Comparison of ENCODE assay signal across 18 cellular contexts in the genomic region with DNA sequence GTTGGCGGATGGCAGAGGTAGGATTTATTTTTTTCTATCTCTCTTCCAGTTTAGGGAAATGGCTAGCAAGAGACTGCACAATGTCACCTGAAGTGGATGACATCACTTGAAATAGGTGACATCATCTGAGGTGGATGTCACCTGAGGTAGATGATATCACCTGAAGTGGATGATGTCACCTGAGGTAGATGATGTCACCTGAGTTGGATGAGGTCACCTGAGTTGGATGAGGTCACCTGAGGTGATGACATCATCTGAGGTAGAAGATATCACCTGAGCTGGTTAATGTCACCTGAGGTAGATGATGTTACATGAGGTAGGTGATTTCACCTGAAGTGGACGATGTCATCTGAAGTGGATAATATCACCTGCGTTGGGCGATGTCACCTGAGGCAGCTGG.
"Had no signal": no experiment of that assay in that cellular context is flagged by ENCODE, and none has a peak within 500 bp of the region (broad histone marks: within the 10 kb centered on the region; RNA-seq: fewer than 3 reads in every experiment).

No MANE protein-coding gene starts in this region.

- H3K27me3 Mint-ChIP-seq: activated CD8-positive, alpha-beta T cell treated with anti-CD3 and anti-CD28 coated beads for 36 hours; activated naive CD4-positive, alpha-beta T cell treated with anti-CD3 and anti-CD28 coated beads, Interleukin-2, amount 50 U/mL, for 24 hours had no signal

- ATAC-seq: activated CD8-positive, alpha-beta T cell treated with anti-CD3 and anti-CD28 coated beads for 36 hours; activated T-cell treated with anti-CD3 and anti-CD28 coated beads, Interleukin-2, amount 50 U/mL, for 4 hours; esophagus mucosa; naive thymus-derived CD8-positive, alpha-beta T cell; upper lobe of right lung had no signal

- H3K27ac Mint-ChIP-seq: activated CD8-positive, alpha-beta T cell treated with anti-CD3 and anti-CD28 coated beads for 36 hours; activated naive CD4-positive, alpha-beta T cell treated with anti-CD3 and anti-CD28 coated beads, Interleukin-2, amount 50 U/mL, for 24 hours; memory B cell; naive thymus-derived CD8-positive, alpha-beta T cell had no signal

- H3K9ac ChIP-seq: parathyroid adenoma had no signal

- H3K9me3 ChIP-seq: left ventricle myocardium inferior, neutrophil, stomach, testis had no signal

- H3K4me3 ChIP-seq: dorsolateral prefrontal cortex, left ventricle myocardium inferior, stomach, testis, upper lobe of right lung had no signal

- H3K27me3 ChIP-seq: dorsolateral prefrontal cortex, neutrophil, stomach, testis, upper lobe of right lung had no signal

- DNase-seq: activated CD8-positive, alpha-beta T cell treated with anti-CD3 and anti-CD28 coated beads for 36 hours; activated effector memory CD4-positive, alpha-beta T cell treated with Interleukin-2 at 50 U/mL for 16 hours; activated T-cell treated with anti-CD3 and anti-CD28 coated beads, Interleukin-2, amount 50 U/mL, for 4 hours; dorsolateral prefrontal cortex; islet precursor cell; left ventricle myocardium inferior; naive thymus-derived CD8-positive, alpha-beta T cell; stimulated activated CD4-positive, alpha-beta T cell treated with anti-CD3 and anti-CD28 coated beads, Interleukin-12 subunit alpha, Interleukin-12 subunit beta, amount 100 ng/mL, for 4 hours; stimulated activated CD4-positive, alpha-beta T cell treated with anti-CD3 and anti-CD28 coated beads, Interleukin-2, amount 100 ng/mL, for 24 hours; stomach; testis; upper lobe of right lung; WERI-Rb-1 had no signal

- H3K36me3 Mint-ChIP-seq: activated naive CD4-positive, alpha-beta T cell treated with anti-CD3 and anti-CD28 coated beads, Interleukin-2, amount 50 U/mL, for 24 hours; memory B cell; naive thymus-derived CD8-positive, alpha-beta T cell had no signal

- H3K4me1 ChIP-seq: left ventricle myocardium inferior, parathyroid adenoma, stomach, testis, upper lobe of right lung had no signal

- H2AFZ ChIP-seq: parathyroid adenoma had no signal

- H3K27ac ChIP-seq: dorsolateral prefrontal cortex, left ventricle myocardium inferior, neutrophil, parathyroid adenoma, stomach, testis, upper lobe of right lung, WERI-Rb-1 had no signal

- H3K4me3 Mint-ChIP-seq: activated CD8-positive, alpha-beta T cell treated with anti-CD3 and anti-CD28 coated beads for 36 hours; activated naive CD4-positive, alpha-beta T cell treated with anti-CD3 and anti-CD28 coated beads, Interleukin-2, amount 50 U/mL, for 24 hours; activated T-cell treated with anti-CD3 and anti-CD28 coated beads, Interleukin-2, amount 50 U/mL, for 4 hours; memory B cell; naive thymus-derived CD8-positive, alpha-beta T cell had no signal

- H3K79me2 ChIP-seq: parathyroid adenoma had no signal

- H3K36me3 ChIP-seq: left ventricle myocardium inferior, neutrophil, stomach, upper lobe of right lung, WERI-Rb-1 had no signal

- H3K4me1 Mint-ChIP-seq: activated naive CD4-positive, alpha-beta T cell treated with anti-CD3 and anti-CD28 coated beads, Interleukin-2, amount 50 U/mL, for 24 hours; memory B cell; naive thymus-derived CD8-positive, alpha-beta T cell had no signal
